ENCODE assay signal across 10 cellular contexts in genomic region chr19:916645-917322, GRCh38. TPM values are rescaled to one million over a fixed set of nuclear protein-coding genes. Genes with fewer than 3 reads are reported as not detected.
DNase-seq lines count a peak whose midpoint lies in the region; ATAC-seq and TF ChIP-seq lines count a peak whose summit lies in the region.
"Had no signal": no experiment of that assay in that cellular context is flagged by ENCODE, and none has a peak within 500 bp of the region (broad histone marks: within the 10 kb centered on the region; RNA-seq: fewer than 3 reads in every experiment).

No MANE protein-coding gene starts in this region.

- peaks cover 20% of the 10 kb centered on the region for H3K4me1 ChIP-seq in psoas muscle

- H3K9me3 Mint-ChIP-seq in central memory CD8-positive, alpha-beta T cell, result no peaks in the 10 kb centered on the region

- 15 to 18% (median 18%) methylated on average over 27 to 35 of the region's 35 CpGs for WGBS in psoas muscle, 3 donors

- H3K27ac Mint-ChIP-seq in central memory CD8-positive, alpha-beta T cell (ENCODE audit: low read depth), result no peak overlapping the region

- peaks cover 10% of the 10 kb centered on the region for H3K4me1 Mint-ChIP-seq in central memory CD8-positive, alpha-beta T cell

- peak overlapping the region; percentile 11 for H3K4me3 Mint-ChIP-seq in central memory CD8-positive, alpha-beta T cell

- ATAC-seq in central memory CD8-positive, alpha-beta T cell (replicated peaks; ENCODE audit: extremely low read depth, poor library complexity, severe bottlenecking), result no peak
- ATAC-seq in psoas muscle (no peak), GM21390 (IDR thresholded peaks at IDR 0.05; ENCODE audit: unreplicated experiment) (no peak)

- no peak for TF ChIP-seq CTCF in GM06990 (IDR thresholded peaks at IDR 0.05; ENCODE audit: insufficient read depth, low read length, poor library complexity, severe bottlenecking)
- TF ChIP-seq CTCF in psoas muscle (IDR thresholded peaks at IDR 0.05), result no peak
- TF ChIP-seq CTCF in GM13976 (IDR thresholded peaks at IDR 0.05; ENCODE audit: borderline replicate concordance, control extremely low read depth, extremely low read depth, insufficient read depth, missing control alignments), result no peak

- no peaks in the 10 kb centered on the region for H3K27me3 Mint-ChIP-seq in central memory CD8-positive, alpha-beta T cell

- H3K27me3 ChIP-seq in GM06990 (replicated peaks; ENCODE audit: control insufficient read depth, insufficient read depth, low read length) (no peaks in the 10 kb centered on the region; the same call in 1 of the 2 replicates), psoas muscle (ENCODE audit: insufficient read depth in 3 of 3, low read length in 2 of 3) (peaks cover 0 to 53% (median 18%) of the 10 kb centered on the region in 3 donors)

- H3K36me3 ChIP-seq in GM06990 (ENCODE audit: control insufficient read depth, insufficient read depth, low read length) (no peaks in the 10 kb centered on the region), psoas muscle (ENCODE audit: insufficient read depth in 1 of 2, low read depth in 1 of 2) (no peaks in the 10 kb centered on the region)
- H3K36me3 ChIP-seq: SJSA1 had no signal

- peaks cover 22% of the 10 kb centered on the region for H3K36me3 Mint-ChIP-seq in central memory CD8-positive, alpha-beta T cell (ENCODE audit: insufficient read depth)

- H3K4me3 ChIP-seq in GM06990 (replicated peaks; ENCODE audit: low read depth, low read length) (peak overlapping the region; percentile 8; the same call in 1 of the 2 replicates), psoas muscle (peak overlapping the region; percentile 48)
- H3K4me3 ChIP-seq: SJSA1 had no signal

- in situ Hi-C loops in GM13976 (cut with MboI; ENCODE audit: low sequenced_read_pairs, unreplicated experiment), result loop anchor here (10.0 kb wide), 1 partner anchor 52 kb away; no protein-coding TSS in a partner anchor

- no peak overlapping the region for H3K27ac ChIP-seq in psoas muscle
- H3K27ac ChIP-seq: SJSA1 had no signal

- intact Hi-C loops in psoas muscle (cut with DNase I), result loop anchor here in 1 of 2 donors (5.0 kb wide), 1 partner anchor 59 kb away; the partner anchor contains the start of gene CFD

- no peaks in the 10 kb centered on the region for H3K9me3 ChIP-seq in psoas muscle

- DNase-seq in GM06990 (ENCODE audit: extremely low read depth, insufficient read length) (no peak), NCI-H146 (lab: John Stamatoyannopoulos, UW) (peak; percentile 52), psoas muscle (no peak), NCI-H226 (no peak), GM13976 (ENCODE audit: low spot score) (no peak), middle frontal gyrus (ENCODE audit: extremely low spot score, low spot score) (no peak)
- no peak for DNase-seq in central memory CD8-positive, alpha-beta T cell (ENCODE audit: low spot score in 2 of 2)

RNA-seq across cellular contexts. Expression of gene KISS1R, which starts 0.3 kb away (rescaled TPM):
- total RNA-seq in psoas muscle, result not detected
- polyA plus RNA-seq in psoas muscle, result under 1 TPM in 1 of 3 donors, not detected in 2; 0.16 TPM
- total RNA-seq: mesenteric fat pad, SJSA1 had no signal

RNA-seq across cellular contexts. Expression of gene R3HDM4, which starts 3.8 kb away (rescaled TPM):
- 10 to 100 TPM; 17.8 to 56.8 (median 50.6) TPM for total RNA-seq in psoas muscle
- polyA plus RNA-seq in psoas muscle, result 10 to 100 TPM; 37.4 to 92.0 (median 60.8) TPM

RNA-seq across cellular contexts. Expression of gene ARID3A, which starts 9.1 kb away (rescaled TPM):
- 1 to 10 TPM; 4.2 to 6.7 (median 4.9) TPM for total RNA-seq in psoas muscle
- 1 to 10 TPM; 2.3 to 4.2 (median 3.2) TPM for polyA plus RNA-seq in psoas muscle

RNA-seq across cellular contexts. Expression of gene RNU6-9, which starts 23.5 kb away (rescaled TPM):
- total RNA-seq in psoas muscle, result not detected
- polyA plus RNA-seq in psoas muscle, result not detected
- total RNA-seq: mesenteric fat pad, SJSA1 had no signal

RNA-seq across cellular contexts. Expression of gene MED16, which starts 23.8 kb away (rescaled TPM):
- total RNA-seq in psoas muscle, result 10 to 100 TPM; 47.0 to 66.5 (median 56.7) TPM
- 10 to 100 TPM; 30.7 to 55.8 (median 51.3) TPM for polyA plus RNA-seq in psoas muscle
